In genomic region chr17:7562208-7562605, GRCh38 we compare ENCODE assay signal across 8 cellular contexts. TPM values are rescaled to one million over a fixed set of nuclear protein-coding genes. Genes with fewer than 3 reads are reported as not detected.
DNase-seq lines count a peak whose midpoint lies in the region; ATAC-seq and TF ChIP-seq lines count a peak whose summit lies in the region.

No MANE protein-coding gene starts in this region.

- no peak for TF ChIP-seq CTCF in progenitor cell of endocrine pancreas (IDR thresholded peaks at IDR 0.05; ENCODE audit: unreplicated experiment)

- H3K27ac ChIP-seq in epithelial cell of prostate = peak overlapping the region; percentile 70

- H3K9me3 Mint-ChIP-seq in activated CD4-positive, alpha-beta T cell treated with anti-CD3 and anti-CD28 coated beads, Interleukin-2, amount 10 ng/mL, durations not matched to agents 24 days and 14 days = no peaks in the 10 kb centered on the region
- no peaks in the 10 kb centered on the region for H3K9me3 Mint-ChIP-seq in progenitor cell of endocrine pancreas (ENCODE audit: low read depth)

- H3K4me3 Mint-ChIP-seq in activated CD4-positive, alpha-beta T cell treated with anti-CD3 and anti-CD28 coated beads, Interleukin-2, amount 10 ng/mL, durations not matched to agents 24 days and 14 days = peak overlapping the region; percentile 97
- H3K4me3 Mint-ChIP-seq in progenitor cell of endocrine pancreas (ENCODE audit: low read depth) = peak overlapping the region; percentile 89

- DNase-seq in activated CD4-positive, alpha-beta T cell treated with anti-CD3 and anti-CD28 coated beads, Interleukin-2, amount 10 ng/mL, durations not matched to agents 24 days and 14 days = peak; percentile 71
- no peak for DNase-seq in activated CD4-positive, alpha-beta T cell treated with anti-CD3 and anti-CD28 coated beads, Interleukin-2, amount 50 U/mL, for 4 hours
- DNase-seq in OCI-M1 (lab: John Stamatoyannopoulos, UW) (peak; percentile 58), epithelial cell of prostate (ENCODE audit: low read depth, low spot score) (no peak), progenitor cell of endocrine pancreas (ENCODE audit: low spot score, unreplicated experiment) (no peak), middle frontal gyrus (ENCODE audit: extremely low spot score, low spot score) (no peak)

- peaks cover 46% of the 10 kb centered on the region for H3K36me3 Mint-ChIP-seq in activated CD4-positive, alpha-beta T cell treated with anti-CD3 and anti-CD28 coated beads, Interleukin-2, amount 10 ng/mL, durations not matched to agents 24 days and 14 days (ENCODE audit: low read depth)
- peaks cover 3% of the 10 kb centered on the region for H3K36me3 Mint-ChIP-seq in progenitor cell of endocrine pancreas (ENCODE audit: insufficient read depth)

- intact Hi-C loops in activated CD4-positive, alpha-beta T cell treated with anti-CD3 and anti-CD28 coated beads, Interleukin-2, amount 10 ng/mL, durations not matched to agents 24 days and 14 days (cut with micrococcal nuclease) = loop anchor here (5.0 kb wide), 1 partner anchor 310 kb away; the partner anchor contains the start of genes CTDNEP1 and ELP5

- peak overlapping the region; percentile 92 for H3K27ac Mint-ChIP-seq in activated CD4-positive, alpha-beta T cell treated with anti-CD3 and anti-CD28 coated beads, Interleukin-2, amount 10 ng/mL, durations not matched to agents 24 days and 14 days
- peak overlapping the region; percentile 95 for H3K27ac Mint-ChIP-seq in progenitor cell of endocrine pancreas

- peaks cover 2% of the 10 kb centered on the region for H3K27me3 Mint-ChIP-seq in activated CD4-positive, alpha-beta T cell treated with anti-CD3 and anti-CD28 coated beads, Interleukin-2, amount 10 ng/mL, durations not matched to agents 24 days and 14 days
- H3K27me3 Mint-ChIP-seq in progenitor cell of endocrine pancreas = no peaks in the 10 kb centered on the region

- peaks cover 35% of the 10 kb centered on the region for H3K4me1 Mint-ChIP-seq in activated CD4-positive, alpha-beta T cell treated with anti-CD3 and anti-CD28 coated beads, Interleukin-2, amount 10 ng/mL, durations not matched to agents 24 days and 14 days
- H3K4me1 Mint-ChIP-seq in progenitor cell of endocrine pancreas (ENCODE audit: low read depth) = peaks cover 25% of the 10 kb centered on the region

- ATAC-seq in HG03571 (IDR thresholded peaks at IDR 0.05; ENCODE audit: unreplicated experiment) = no peak
- ATAC-seq in HG02571 (IDR thresholded peaks at IDR 0.05; ENCODE audit: unreplicated experiment) = no peak

RNA-seq across cellular contexts. Expression of gene SENP3, which starts 0.5 kb away (rescaled TPM):
- total RNA-seq in activated CD4-positive, alpha-beta T cell treated with anti-CD3 and anti-CD28 coated beads, Interleukin-2, amount 10 ng/mL, durations not matched to agents 24 days and 14 days = 89.7 and 93.0 TPM in 2 replicates
- 58.2 and 62.5 TPM in 2 replicates for total RNA-seq in progenitor cell of endocrine pancreas

RNA-seq across cellular contexts. Expression of gene TNFSF13, which starts 3.7 kb away (rescaled TPM):
- 2.4 and 3.5 TPM in 2 replicates for total RNA-seq in activated CD4-positive, alpha-beta T cell treated with anti-CD3 and anti-CD28 coated beads, Interleukin-2, amount 10 ng/mL, durations not matched to agents 24 days and 14 days
- total RNA-seq in progenitor cell of endocrine pancreas = 4.1 and 4.7 TPM in 2 replicates

RNA-seq across cellular contexts. Expression of gene TNFSF12, which starts 13.3 kb away (rescaled TPM):
- 21.5 and 21.8 TPM in 2 replicates for total RNA-seq in activated CD4-positive, alpha-beta T cell treated with anti-CD3 and anti-CD28 coated beads, Interleukin-2, amount 10 ng/mL, durations not matched to agents 24 days and 14 days
- total RNA-seq in progenitor cell of endocrine pancreas = 9.4 and 10.7 TPM in 2 replicates

RNA-seq across cellular contexts. Expression of gene CD68, which starts 17.2 kb away (rescaled TPM):
- 3.2 and 3.5 TPM in 2 replicates for total RNA-seq in activated CD4-positive, alpha-beta T cell treated with anti-CD3 and anti-CD28 coated beads, Interleukin-2, amount 10 ng/mL, durations not matched to agents 24 days and 14 days
- total RNA-seq in progenitor cell of endocrine pancreas = not detected in 2 replicates

RNA-seq across cellular contexts. Expression of gene MPDU1, which starts 21.4 kb away (rescaled TPM):
- 92.5 and 104 TPM in 2 replicates for total RNA-seq in activated CD4-positive, alpha-beta T cell treated with anti-CD3 and anti-CD28 coated beads, Interleukin-2, amount 10 ng/mL, durations not matched to agents 24 days and 14 days
- total RNA-seq in progenitor cell of endocrine pancreas = 71.4 and 71.9 TPM in 2 replicates

Comparison
In these comparisons a context has a peak if more than half of its experiments do, and no peak if none do; other contexts are left out.
1. DNase-seq: peak in activated CD4-positive, alpha-beta T cell treated with anti-CD3 and anti-CD28 coated beads, Interleukin-2, amount 10 ng/mL, durations not matched to agents 24 days and 14 days (single experiment) and OCI-M1 (single experiment); none in activated CD4-positive, alpha-beta T cell treated with anti-CD3 and anti-CD28 coated beads, Interleukin-2, amount 50 U/mL, for 4 hours (0 of 2), epithelial cell of prostate (single experiment), progenitor cell of endocrine pancreas (single experiment) and middle frontal gyrus (single experiment).